In the genomic region with DNA sequence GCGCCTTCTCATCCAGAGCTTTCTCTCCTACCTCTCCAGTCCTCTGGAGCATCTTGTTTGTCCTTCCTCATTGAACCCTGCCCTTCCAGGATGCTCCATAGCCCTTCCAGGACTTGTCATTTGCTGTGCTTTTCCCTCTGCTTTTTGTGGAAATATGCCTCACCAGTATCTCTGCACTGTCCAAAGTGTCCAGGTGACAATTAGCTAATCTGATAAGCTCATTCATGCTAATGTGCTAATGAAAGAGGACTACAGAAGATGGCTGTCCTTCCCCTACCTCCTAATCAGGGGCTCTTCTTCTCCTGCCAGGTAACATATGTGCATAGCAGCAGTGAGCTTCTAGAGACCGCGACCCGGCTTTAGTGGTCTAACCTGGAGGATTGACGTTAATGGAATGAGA, we compare ENCODE assay signal across 21 cellular contexts. TPM values are rescaled to one million over a fixed set of nuclear protein-coding genes. Genes with fewer than 3 reads are reported as not detected.
DNase-seq lines count a peak whose midpoint lies in the region; ATAC-seq, FAIRE-seq and TF ChIP-seq lines count a peak whose summit lies in the region.
"Had no signal": no experiment of that assay in that cellular context is flagged by ENCODE, and none has a peak within 500 bp of the region (broad histone marks: within the 10 kb centered on the region; RNA-seq: fewer than 3 reads in every experiment).

No MANE protein-coding gene starts in this region.

- CTCF ChIA-PET in CD8-positive, alpha-beta memory T cell (lab: Charles Lee): no interaction called here

- H3K4me3 ChIP-seq in CD8-positive, alpha-beta memory T cell (ENCODE audit: low read length): no peak overlapping the region
- H3K4me3 ChIP-seq: A549, GM12878, HAP-1, K562 had no signal

- FAIRE-seq in D721Med (lab: Jason Lieb, UNC): peak; percentile 80
- FAIRE-seq in urothelium cell line (lab: Jason Lieb, UNC): peak; percentile 68
- FAIRE-seq: A549, GM12878, K562 had no signal

- H3K9me3 Mint-ChIP-seq in CD8-positive, alpha-beta memory T cell: no peaks in the 10 kb centered on the region
- H3K9me3 Mint-ChIP-seq: CD4-positive, alpha-beta T cell had no signal

- no peaks in the 10 kb centered on the region for H3K36me3 ChIP-seq in CD8-positive, alpha-beta memory T cell (ENCODE audit: insufficient read depth, low read length)
- H3K36me3 ChIP-seq: HAP-1 had no signal

- DNase-seq in D721Med (ENCODE audit: insufficient read length, low spot score) (no peak), NCI-H82 (lab: John Stamatoyannopoulos, UW) (peak; percentile 96), cerebellum (ENCODE audit: low spot score) (peak; percentile 42), urothelium cell line (ENCODE audit: low spot score) (no peak), NCI-H2107 treated with DMSO at 0.1 percent for 48 hours (lab: John Stamatoyannopoulos, UW; ENCODE audit: unreplicated experiment) (no peak)
- no peak for DNase-seq in CD8-positive, alpha-beta memory T cell
- DNase-seq: AML-193; CD4-positive, alpha-beta T cell; DMS79 treated with DMSO at 0.1 percent for 48 hours; GOT3; IMR-90 had no signal

- no peak for TF ChIP-seq CTCF in D721Med (IDR thresholded peaks at IDR 0.05; ENCODE audit: insufficient read depth, missing control alignments)

- H3K4me3 Mint-ChIP-seq in CD8-positive, alpha-beta memory T cell: no peak overlapping the region
- H3K4me3 Mint-ChIP-seq: CD4-positive, alpha-beta T cell had no signal

- H3K4me1 ChIP-seq in CD8-positive, alpha-beta memory T cell (ENCODE audit: insufficient read depth, low read length): no peaks in the 10 kb centered on the region
- H3K4me1 ChIP-seq: A549, HAP-1 had no signal

- H3K27ac Mint-ChIP-seq in CD8-positive, alpha-beta memory T cell: no peak overlapping the region
- H3K27ac Mint-ChIP-seq: CD4-positive, alpha-beta T cell had no signal

- H3K27me3 Mint-ChIP-seq in CD8-positive, alpha-beta memory T cell: peaks cover 2 to 4% of the 10 kb centered on the region in 2 donors

- no peak overlapping the region for H3K27ac ChIP-seq in CD8-positive, alpha-beta memory T cell (ENCODE audit: low read depth, low read length)
- H3K27ac ChIP-seq: 22Rv1, A549, C4-2B, HL-60 had no signal

- POLR2A ChIA-PET in CD8-positive, alpha-beta memory T cell (lab: Charles Lee): no interaction called here

- ATAC-seq in HG02884 (IDR thresholded peaks at IDR 0.05; ENCODE audit: unreplicated experiment): no peak
- ATAC-seq: A549, GM12878, K562 had no signal

- no peaks in the 10 kb centered on the region for H3K9me3 ChIP-seq in CD8-positive, alpha-beta memory T cell (ENCODE audit: low read length)
- H3K9me3 ChIP-seq: A549, HAP-1 had no signal

- H3K27me3 ChIP-seq in CD8-positive, alpha-beta memory T cell (ENCODE audit: insufficient read depth, low read length, poor library complexity, severe bottlenecking): no peaks in the 10 kb centered on the region

- H3K36me3 Mint-ChIP-seq in CD8-positive, alpha-beta memory T cell: no peaks in the 10 kb centered on the region

- H3K4me1 Mint-ChIP-seq in CD8-positive, alpha-beta memory T cell: no peaks in the 10 kb centered on the region

RNA-seq across cellular contexts. Expression of a gene that starts 58.4 kb away (rescaled TPM):
- total RNA-seq in cerebellum: 24.6 TPM
- total RNA-seq in CD8-positive, alpha-beta memory T cell: not detected
- polyA plus RNA-seq in CD8-positive, alpha-beta memory T cell: not detected
- total RNA-seq: CD4-positive, alpha-beta T cell; GM12878; HT1080; IMR-90; K562 had no signal
- polyA plus RNA-seq: A549, BJ, GM12878, IMR-90, K562 had no signal

Comparison
In these comparisons a context has a peak if more than half of its experiments do, and no peak if none do; other contexts are left out.
1. DNase-seq: peak in NCI-H82 (single experiment) and cerebellum (single experiment); none in D721Med (single experiment), urothelium cell line (single experiment), CD8-positive, alpha-beta memory T cell (0 of 5) and NCI-H2107 treated with DMSO at 0.1 percent for 48 hours (single experiment).
2. RNA of a gene that starts 58.4 kb away (total RNA-seq): 24.6 TPM in cerebellum (single experiment); not detected in CD8-positive, alpha-beta memory T cell; every median in the first group is over 10 times any median in the second.